In the genomic region with DNA sequence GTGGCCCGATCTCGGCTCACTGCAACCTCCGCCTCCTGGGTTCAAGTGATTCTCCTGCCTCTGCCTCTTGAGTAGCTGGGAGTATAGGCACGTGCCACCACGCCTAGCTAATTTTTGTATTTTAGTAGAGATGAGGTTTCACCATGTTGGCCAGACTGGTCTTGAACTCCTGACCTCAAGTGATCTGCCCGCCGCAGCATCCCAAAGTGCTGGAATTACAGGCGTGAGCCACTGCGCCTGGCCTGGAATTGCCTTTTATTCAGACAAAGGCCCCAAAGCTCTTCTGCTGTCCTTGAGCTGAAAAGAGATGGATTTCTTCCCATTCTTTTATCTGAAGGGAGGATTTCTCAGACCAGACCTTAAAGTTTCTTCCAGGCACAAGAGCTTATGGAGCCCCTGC, we compare ENCODE assay signal across 17 cellular contexts. TPM values are rescaled to one million over a fixed set of nuclear protein-coding genes. Genes with fewer than 3 reads are reported as not detected.
"Had no signal": no experiment of that assay in that cellular context is flagged by ENCODE, and none has a peak within 500 bp of the region (broad histone marks: within the 10 kb centered on the region; RNA-seq: fewer than 3 reads in every experiment).

No MANE protein-coding gene starts in this region.

RNA-seq across cellular contexts. Expression of a gene that starts 51.3 kb away (rescaled TPM):
- total RNA-seq: activated B cell treated with CpG ODN at 0.5 μM for 24 hours; activated CD4-positive, alpha-beta memory T cell treated with anti-CD3 and anti-CD28 coated beads for 36 hours; activated CD4-positive, alpha-beta T cell treated with anti-CD3 and anti-CD28 coated beads, Interleukin-2, amount 10 ng/mL, durations not matched to agents 24 days and 14 days; activated CD8-positive, alpha-beta memory T cell treated with anti-CD3 and anti-CD28 coated beads for 36 hours; activated CD8-positive, alpha-beta T cell treated with anti-CD3 and anti-CD28 coated beads for 36 hours; activated naive CD4-positive, alpha-beta T cell treated with anti-CD3 and anti-CD28 coated beads for 36 hours; activated naive CD4-positive, alpha-beta T cell treated with anti-CD3 and anti-CD28 coated beads, Interleukin-2, amount 50 U/mL, for 72 hours; activated naive CD8-positive, alpha-beta T cell treated with anti-CD3 and anti-CD28 coated beads for 36 hours; activated T-cell treated with anti-CD3 and anti-CD28 coated beads, Interleukin-2, amount 50 U/mL, for 72 hours; activated T-helper 1 cell treated with anti-CD3 and anti-CD28 coated beads, Interleukin-12 subunit alpha, Interleukin-12 subunit beta, Interleukin-2, Interleukin-4 antibody, amounts not matched to agents 30 ng/mL and 10 ng/mL and 1 ng/mL, durations not matched to agents 14 hours and 24 hours and 36 hours; activated T-helper 17 cell treated with anti-CD3 and anti-CD28 coated beads, Interleukin-2, amount 50 U/mL, for 72 hours; astrocyte; body of pancreas; breast epithelium; cardiac septum; T-helper 1 cell treated with Interleukin-12 subunit alpha and Interleukin-12 subunit beta and Interleukin-4 antibody, amounts not matched to agents 30 ng/mL and 1 ng/mL, for 36 hours; T-helper 2 cell treated with Interferon-gamma antibody and Interleukin-4, amounts not matched to agents 100 ng/mL and 5 ng/mL, for 36 hours had no signal
